Comparison of ENCODE assay signal across 8 cellular contexts in the genomic region with DNA sequence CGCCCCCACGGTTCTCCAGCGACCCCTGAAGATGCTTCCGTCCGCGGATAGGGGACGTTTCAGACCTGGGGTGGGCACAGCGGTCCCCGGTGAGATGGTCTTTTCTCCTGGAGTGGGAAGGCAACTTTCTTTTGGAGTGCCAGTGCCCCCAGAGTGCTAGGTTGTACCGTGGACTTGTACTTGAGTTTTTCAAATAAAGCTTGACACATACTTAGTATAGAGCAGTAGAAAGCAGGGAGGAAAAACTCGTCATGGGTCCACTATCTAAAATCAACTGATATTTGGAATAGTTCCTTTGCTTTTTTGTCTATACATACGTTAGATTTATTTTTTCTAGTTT. TPM values are rescaled to one million over a fixed set of nuclear protein-coding genes. Genes with fewer than 3 reads are reported as not detected.
DNase-seq lines count a peak whose midpoint lies in the region; ATAC-seq lines count a peak whose summit lies in the region.

No MANE protein-coding gene starts in this region.

- H3K36me3 Mint-ChIP-seq in activated CD8-positive, alpha-beta T cell treated with anti-CD3 and anti-CD28 coated beads, Interleukin-2, amount 10 ng/mL, durations not matched to agents 7 days and 5 days (ENCODE audit: low read depth): no peaks in the 10 kb centered on the region

- H3K9me3 Mint-ChIP-seq in activated CD8-positive, alpha-beta T cell treated with anti-CD3 and anti-CD28 coated beads, Interleukin-2, amount 10 ng/mL, durations not matched to agents 7 days and 5 days (ENCODE audit: insufficient read depth): no peaks in the 10 kb centered on the region

- H3K9me3 ChIP-seq in iPS-20b (ENCODE audit: insufficient read depth, low read depth, low read length): no peaks in the 10 kb centered on the region

- H3K27ac Mint-ChIP-seq in activated CD8-positive, alpha-beta T cell treated with anti-CD3 and anti-CD28 coated beads, Interleukin-2, amount 10 ng/mL, durations not matched to agents 7 days and 5 days: peak overlapping the region; percentile 69

- peak overlapping the region; percentile 81 for H3K4me3 Mint-ChIP-seq in activated CD8-positive, alpha-beta T cell treated with anti-CD3 and anti-CD28 coated beads, Interleukin-2, amount 10 ng/mL, durations not matched to agents 7 days and 5 days

- peaks cover 6% of the 10 kb centered on the region for H3K4me1 Mint-ChIP-seq in activated CD8-positive, alpha-beta T cell treated with anti-CD3 and anti-CD28 coated beads, Interleukin-2, amount 10 ng/mL, durations not matched to agents 7 days and 5 days (ENCODE audit: low read depth)

- no peaks in the 10 kb centered on the region for H3K36me3 ChIP-seq in iPS-20b (ENCODE audit: insufficient read depth, low read depth, low read length)

- peaks cover 42% of the 10 kb centered on the region for H3K27me3 Mint-ChIP-seq in activated CD8-positive, alpha-beta T cell treated with anti-CD3 and anti-CD28 coated beads, Interleukin-2, amount 10 ng/mL, durations not matched to agents 7 days and 5 days (ENCODE audit: low read depth)

- H3K27ac ChIP-seq in iPS-20b (ENCODE audit: low read length) (no peak overlapping the region), substantia nigra (ENCODE audit: low read depth, low read length, poor library complexity, severe bottlenecking) (peak overlapping the region; percentile 20)

- peaks cover 13% of the 10 kb centered on the region for H3K4me1 ChIP-seq in iPS-20b (ENCODE audit: insufficient read depth, low read length)

- peak overlapping the region; percentile 33; the same call in 1 of the 2 replicates for H3K9ac ChIP-seq in iPS-20b (ENCODE audit: low read depth, low read length)

- H3K27me3 ChIP-seq in iPS-20b (ENCODE audit: insufficient read depth, low read length): peaks cover 72% of the 10 kb centered on the region

- peak overlapping the region; percentile 65 for H3K4me3 ChIP-seq in iPS-20b (ENCODE audit: low read length)

- no peak for DNase-seq in activated CD8-positive, alpha-beta T cell treated with anti-CD3 and anti-CD28 coated beads, Interleukin-2, amount 10 ng/mL, durations not matched to agents 7 days and 5 days
- DNase-seq in substantia nigra (lab: John Stamatoyannopoulos, UW) (no peak), NCI-H2171 treated with DMSO at 0.1 percent for 48 hours (lab: John Stamatoyannopoulos, UW) (no peak), NOMO-1 treated with dmso at 0.1 percent for 144 hours (lab: John Stamatoyannopoulos, UW; ENCODE audit: unreplicated experiment) (no peak)
- DNase-seq in NK-92 treated with Interleukin-12 subunit alpha and Interleukin-12 subunit beta, amount 100 ng/mL, for 24 hours (lab: John Stamatoyannopoulos, UW): no peak

- CTCF ChIA-PET in activated CD8-positive, alpha-beta T cell treated with anti-CD3 and anti-CD28 coated beads, Interleukin-2, amount 10 ng/mL, durations not matched to agents 7 days and 5 days (lab: Charles Lee): interaction anchor here (0.7 to 5.3 kb wide), 49 partner anchors 8 to 576 kb away, joined by 3 to 42 read pairs (median 5); partner anchors contain the start of gene ADRA2A

- ATAC-seq in GM18868 (IDR thresholded peaks at IDR 0.05; ENCODE audit: unreplicated experiment) (peak; percentile 27), HG02885 (IDR thresholded peaks at IDR 0.05; ENCODE audit: poor library complexity, unreplicated experiment) (peak; percentile 23)
- ATAC-seq in activated CD8-positive, alpha-beta T cell treated with anti-CD3 and anti-CD28 coated beads, Interleukin-2, amount 10 ng/mL, durations not matched to agents 7 days and 5 days: no peak

- POLR2A ChIA-PET in activated CD8-positive, alpha-beta T cell treated with anti-CD3 and anti-CD28 coated beads, Interleukin-2, amount 10 ng/mL, durations not matched to agents 7 days and 5 days (lab: Charles Lee): interaction anchor here (0.7 to 1.6 kb wide), 6 partner anchors 11 to 246 kb away, joined by 3 to 4 read pairs (median 4); partner anchors contain the start of gene BBIP1

RNA-seq across cellular contexts. Expression of gene RBM20, which starts 28.4 kb away (rescaled TPM):
- total RNA-seq in activated CD8-positive, alpha-beta T cell treated with anti-CD3 and anti-CD28 coated beads, Interleukin-2, amount 10 ng/mL, durations not matched to agents 7 days and 5 days: under 1 TPM in 1 of 2 experiments, not detected in 1; 0.03 TPM
